7 cellular contexts compared by ENCODE assay signal in the genomic region with DNA sequence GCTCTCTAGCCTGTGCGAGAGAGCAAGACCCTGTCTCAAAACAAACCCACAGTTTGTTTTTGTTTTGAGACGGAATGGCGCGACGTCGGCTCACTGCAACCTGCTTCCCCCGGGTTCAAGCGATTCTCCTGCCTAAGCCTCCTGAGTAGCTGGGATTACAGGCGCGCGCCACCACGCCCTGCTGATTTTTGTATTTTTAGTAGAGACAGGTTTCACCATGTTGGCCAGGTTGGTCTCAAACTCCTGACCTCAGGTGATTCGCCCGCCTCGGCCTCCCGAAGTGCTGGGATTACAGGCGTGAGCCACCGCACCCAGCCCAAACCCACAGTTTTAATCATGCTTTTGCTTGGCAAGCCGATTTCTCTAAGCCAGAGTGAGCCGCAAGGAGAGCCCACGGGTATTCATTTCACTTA. TPM values are rescaled to one million over a fixed set of nuclear protein-coding genes. Genes with fewer than 3 reads are reported as not detected.
DNase-seq lines count a peak whose midpoint lies in the region; ATAC-seq and TF ChIP-seq lines count a peak whose summit lies in the region.
"Not testable (repeated sequence)": the region's sequence is repeated elsewhere in the genome, so short reads cannot be mapped to it uniquely, and the experiment has no call there.

No MANE protein-coding gene starts in this region.

- H3K36me3 Mint-ChIP-seq in activated CD8-positive, alpha-beta memory T cell treated with anti-CD3 and anti-CD28 coated beads, Interleukin-2, amount 10 ng/mL, durations not matched to agents 7 days and 5 days, result not testable (repeated sequence)
- peaks cover 20% of the 10 kb centered on the region for H3K36me3 Mint-ChIP-seq in central memory CD8-positive, alpha-beta T cell (ENCODE audit: insufficient read depth)

- peak overlapping the region; percentile 89 for H3K27ac Mint-ChIP-seq in activated CD8-positive, alpha-beta memory T cell treated with anti-CD3 and anti-CD28 coated beads, Interleukin-2, amount 10 ng/mL, durations not matched to agents 7 days and 5 days
- peak overlapping the region; percentile 95 for H3K27ac Mint-ChIP-seq in central memory CD8-positive, alpha-beta T cell (ENCODE audit: low read depth)

- CTCF ChIA-PET in activated CD8-positive, alpha-beta memory T cell treated with anti-CD3 and anti-CD28 coated beads, Interleukin-2, amount 10 ng/mL, durations not matched to agents 7 days and 5 days (lab: Charles Lee), result interaction anchor here (0.6 to 2.9 kb wide), 26 partner anchors 10 to 1172 kb away, joined by 3 to 17 read pairs (median 4); a partner anchor contains a TSS

- H3K27ac ChIP-seq in heart left ventricle, result peak overlapping the region in 11 of 12 donors; percentile 73 to 93 (median 85)
- H3K27ac ChIP-seq in muscle layer of colon (ENCODE audit: low read depth, low read length), result peak overlapping the region; percentile 87
- H3K27ac ChIP-seq in skeletal muscle tissue (ENCODE audit: low read depth, low read length), result peak overlapping the region; percentile 77

- peak overlapping the region; percentile 91 for H3K4me3 Mint-ChIP-seq in activated CD8-positive, alpha-beta memory T cell treated with anti-CD3 and anti-CD28 coated beads, Interleukin-2, amount 10 ng/mL, durations not matched to agents 7 days and 5 days
- peak overlapping the region; percentile 98 for H3K4me3 Mint-ChIP-seq in central memory CD8-positive, alpha-beta T cell

- H3K9me3 Mint-ChIP-seq in activated CD8-positive, alpha-beta memory T cell treated with anti-CD3 and anti-CD28 coated beads, Interleukin-2, amount 10 ng/mL, durations not matched to agents 7 days and 5 days (ENCODE audit: low read depth); central memory CD8-positive, alpha-beta T cell: not testable (repeated sequence)

- H3K9ac ChIP-seq in muscle layer of colon (ENCODE audit: low read length), result not testable (repeated sequence)
- H3K9ac ChIP-seq in skeletal muscle tissue (ENCODE audit: low read depth in 1 of 3, low read length in 3 of 3), result peak overlapping the region; percentile 48 to 91 (median 87)

- TF ChIP-seq POLR2A in NB4 (IDR thresholded peaks at IDR 0.05; ENCODE audit: extremely low read depth, insufficient read length); heart left ventricle (IDR thresholded peaks at IDR 0.05): not testable (repeated sequence)

- H3K4me1 Mint-ChIP-seq in activated CD8-positive, alpha-beta memory T cell treated with anti-CD3 and anti-CD28 coated beads, Interleukin-2, amount 10 ng/mL, durations not matched to agents 7 days and 5 days, result peaks cover 29% of the 10 kb centered on the region
- peaks cover 36% of the 10 kb centered on the region for H3K4me1 Mint-ChIP-seq in central memory CD8-positive, alpha-beta T cell

- ATAC-seq in activated CD8-positive, alpha-beta memory T cell treated with anti-CD3 and anti-CD28 coated beads, Interleukin-2, amount 10 ng/mL, durations not matched to agents 7 days and 5 days; central memory CD8-positive, alpha-beta T cell (replicated peaks; ENCODE audit: extremely low read depth, poor library complexity, severe bottlenecking); heart left ventricle: not testable (repeated sequence)

- H3K4me1 ChIP-seq in heart left ventricle (peaks cover 0 to 16% (median 6%) of the 10 kb centered on the region in 12 donors), skeletal muscle tissue (ENCODE audit: control insufficient read depth in 3 of 3, insufficient read depth in 3 of 3, low read length in 3 of 3) (peaks cover 5 to 15% (median 5%) of the 10 kb centered on the region in 3 donors)
- not testable (repeated sequence) for H3K4me1 ChIP-seq in muscle layer of colon (ENCODE audit: insufficient read depth, low read length)

- H3K9me3 ChIP-seq in heart left ventricle; muscle layer of colon (ENCODE audit: low read length); skeletal muscle tissue (ENCODE audit: control insufficient read depth in 3 of 3, low read length in 3 of 3): not testable (repeated sequence)

- intact Hi-C loops in heart left ventricle (cut with DNase I), result loop anchor here in 2 of 10 donors (2.0 to 5.0 kb wide), 2 partner anchors 67 to 74 kb away; a partner anchor contains a TSS

- not testable (repeated sequence) for DNase-seq in NB4 (ENCODE audit: low read depth); activated CD8-positive, alpha-beta memory T cell treated with anti-CD3 and anti-CD28 coated beads, Interleukin-2, amount 10 ng/mL, durations not matched to agents 7 days and 5 days; central memory CD8-positive, alpha-beta T cell (ENCODE audit: low spot score in 2 of 2); heart left ventricle

- not testable (repeated sequence) for H3K27me3 Mint-ChIP-seq in activated CD8-positive, alpha-beta memory T cell treated with anti-CD3 and anti-CD28 coated beads, Interleukin-2, amount 10 ng/mL, durations not matched to agents 7 days and 5 days; central memory CD8-positive, alpha-beta T cell

- TF ChIP-seq CTCF in GM12875 (IDR thresholded peaks at IDR 0.05; ENCODE audit: borderline replicate concordance, insufficient read depth, low read depth, low read length); NB4 (IDR thresholded peaks at IDR 0.05; ENCODE audit: low read depth, low read length); heart left ventricle (IDR thresholded peaks at IDR 0.05): not testable (repeated sequence)

- H3K4me3 ChIP-seq in GM12875 (ENCODE audit: low read depth, low read length) (peak overlapping the region; percentile 36), NB4 (ENCODE audit: low read depth, low read length) (peak overlapping the region; percentile 32), heart left ventricle (peak overlapping the region; percentile 55 to 99 (median 83)), muscle layer of colon (ENCODE audit: low read depth in 1 of 2, low read length in 2 of 2) (peak overlapping the region; percentile 70 to 88), skeletal muscle tissue (ENCODE audit: low read length in 3 of 3) (peak overlapping the region; percentile 77 to 90 (median 85))

- not testable (repeated sequence) for H3K27me3 ChIP-seq in heart left ventricle; muscle layer of colon (ENCODE audit: control insufficient read depth in 1 of 2, insufficient read depth in 2 of 2, low read length in 2 of 2); skeletal muscle tissue (ENCODE audit: control insufficient read depth in 3 of 3, insufficient read depth in 3 of 3, low read length in 3 of 3)

- not testable (repeated sequence) for H3K36me3 ChIP-seq in heart left ventricle; muscle layer of colon (ENCODE audit: insufficient read depth, low read length); skeletal muscle tissue (ENCODE audit: control insufficient read depth in 3 of 3, insufficient read depth in 3 of 3, low read length in 3 of 3)

- 80 to 92% (median 86%) methylated on average over 19 to 21 of the region's 21 CpGs for WGBS in heart left ventricle, 4 donors

RNA-seq across cellular contexts. Expression of a gene that starts 0.5 kb away (rescaled TPM):
- total RNA-seq in activated CD8-positive, alpha-beta memory T cell treated with anti-CD3 and anti-CD28 coated beads, Interleukin-2, amount 10 ng/mL, durations not matched to agents 7 days and 5 days, result 10 to 100 TPM; 16.3 to 17.1 TPM
- total RNA-seq in heart left ventricle, result 10 to 100 TPM in 6 of 9 donors, 1 to 10 TPM in 3; 8.0 to 21.3 (median 11.4) TPM
- polyA plus RNA-seq in heart left ventricle, result 10 to 100 TPM; 12.2 to 30.0 TPM
- 18.3 TPM for total RNA-seq in skeletal muscle tissue

RNA-seq across cellular contexts. Expression of a gene that starts 19.2 kb away (rescaled TPM):
- total RNA-seq in activated CD8-positive, alpha-beta memory T cell treated with anti-CD3 and anti-CD28 coated beads, Interleukin-2, amount 10 ng/mL, durations not matched to agents 7 days and 5 days, result 10 to 100 TPM in 1 of 2 experiments, 1 to 10 TPM in 1; 6.2 to 13.6 TPM
- total RNA-seq in heart left ventricle (1 to 10 TPM in 7 of 9 donors, under 1 TPM in 2; 0.61 to 6.3 (median 1.5) TPM), skeletal muscle tissue (1.0 TPM)
- polyA plus RNA-seq in heart left ventricle, result 10 to 100 TPM in 1 of 2 donors, under 1 TPM in 1; 0.34 to 53.7 TPM

Comparison
In these comparisons a context has a peak if more than half of its experiments do, and no peak if none do; other contexts are left out.
1. H3K4me3 ChIP-seq: peak in every context shown above with its lines; median percentile 85 in skeletal muscle tissue; 83 in heart left ventricle; 79 in muscle layer of colon; 36 in GM12875; 32 in NB4.